In genomic region chr19:2140193-2140545, GRCh38 we compare ENCODE assay signal across 15 cellular contexts. TPM values are rescaled to one million over a fixed set of nuclear protein-coding genes. Genes with fewer than 3 reads are reported as not detected.
DNase-seq lines count a peak whose midpoint lies in the region; ATAC-seq and TF ChIP-seq lines count a peak whose summit lies in the region.
"Had no signal": no experiment of that assay in that cellular context is flagged by ENCODE, and none has a peak within 500 bp of the region (broad histone marks: within the 10 kb centered on the region; RNA-seq: fewer than 3 reads in every experiment).

No MANE protein-coding gene starts in this region.

- ATAC-seq in omental fat pad (ENCODE audit: low FRiP score) (no peak), HG03469 (IDR thresholded peaks at IDR 0.05; ENCODE audit: unreplicated experiment) (no peak)

- H3K27ac Mint-ChIP-seq in progenitor cell of endocrine pancreas: peak overlapping the region; percentile 87
- H3K27ac Mint-ChIP-seq: IgD-negative memory B cell had no signal

- no peaks in the 10 kb centered on the region for H3K9me3 Mint-ChIP-seq in progenitor cell of endocrine pancreas (ENCODE audit: low read depth)
- H3K9me3 Mint-ChIP-seq: CD14-positive monocyte, H9, IgD-negative memory B cell had no signal

- H3K4me3 Mint-ChIP-seq in progenitor cell of endocrine pancreas (ENCODE audit: low read depth): no peak overlapping the region
- H3K4me3 Mint-ChIP-seq: CD14-positive monocyte, H9, IgD-negative memory B cell had no signal

- no peak for TF ChIP-seq POLR2A in erythroblast (IDR thresholded peaks at IDR 0.05; ENCODE audit: low read length)

- TF ChIP-seq CTCF in progenitor cell of endocrine pancreas (IDR thresholded peaks at IDR 0.05; ENCODE audit: unreplicated experiment): no peak
- TF ChIP-seq CTCF in omental fat pad (IDR thresholded peaks at IDR 0.05): no peak

- H3K27me3 Mint-ChIP-seq in progenitor cell of endocrine pancreas: no peaks in the 10 kb centered on the region
- H3K27me3 Mint-ChIP-seq: IgD-negative memory B cell had no signal

- H3K36me3 Mint-ChIP-seq in progenitor cell of endocrine pancreas (ENCODE audit: insufficient read depth): peaks cover 7% of the 10 kb centered on the region
- H3K36me3 Mint-ChIP-seq: IgD-negative memory B cell had no signal

- no peaks in the 10 kb centered on the region for H3K4me1 Mint-ChIP-seq in progenitor cell of endocrine pancreas (ENCODE audit: low read depth)
- H3K4me1 Mint-ChIP-seq: CD14-positive monocyte had no signal

- DNase-seq in COLO668 (lab: John Stamatoyannopoulos, UW; ENCODE audit: unreplicated experiment): peak; percentile 78
- DNase-seq in NCI-H69 (lab: John Stamatoyannopoulos, UW): peak; percentile 60
- peak; percentile 92 for DNase-seq in left kidney (ENCODE audit: low read depth, low spot score)
- DNase-seq in progenitor cell of endocrine pancreas (ENCODE audit: low spot score, unreplicated experiment): no peak
- DNase-seq in omental fat pad (ENCODE audit: low spot score): no peak
- DNase-seq in erythroblast (lab: John Stamatoyannopoulos, UW): no peak
- DNase-seq: H9, NCI-H1092 treated with DMSO at 0.1 percent for 48 hours, NCI-H2081 treated with DMSO at 0.1 percent for 48 hours, NCI-H446, NCI-H526 treated with DMSO at 0.1 percent for 48 hours, Right ventricle myocardium superior had no signal

RNA-seq across cellular contexts. Expression of gene AP3D1, which starts 11.2 kb away (rescaled TPM):
- 123 and 131 TPM in 2 replicates for total RNA-seq in progenitor cell of endocrine pancreas
- 100 to 1,000 TPM in 1 of 4 donors, 10 to 100 TPM in 3; 66.7 to 107 (median 79.6) TPM for total RNA-seq in omental fat pad

RNA-seq across cellular contexts. Expression of gene DOT1L, which starts 23.6 kb away (rescaled TPM):
- 102 and 106 TPM in 2 replicates for total RNA-seq in progenitor cell of endocrine pancreas
- 10 to 100 TPM in 3 of 4 donors, 1 to 10 TPM in 1; 8.2 to 52.4 (median 15.3) TPM for total RNA-seq in omental fat pad

RNA-seq across cellular contexts. Expression of gene IZUMO4, which starts 43.5 kb away (rescaled TPM):
- total RNA-seq in progenitor cell of endocrine pancreas: 15.9 and 16.5 TPM in 2 replicates
- 1 to 10 TPM; 3.7 to 5.5 (median 4.6) TPM for total RNA-seq in omental fat pad

RNA-seq across cellular contexts. Expression of gene MOB3A, which starts 44.0 kb away (rescaled TPM):
- total RNA-seq in progenitor cell of endocrine pancreas (33.2 and 38.5 TPM in 2 replicates), omental fat pad (10 to 100 TPM; 29.7 to 51.7 (median 44.8) TPM)

Comparison
In these comparisons a context has a peak if more than half of its experiments do, and no peak if none do; other contexts are left out.
1. DNase-seq: peak in COLO668 (single experiment), NCI-H69 (single experiment) and left kidney (single experiment); none in progenitor cell of endocrine pancreas (single experiment), omental fat pad (single experiment) and erythroblast (0 of 2).